Comparison of ENCODE assay signal across 8 cellular contexts in the genomic region with DNA sequence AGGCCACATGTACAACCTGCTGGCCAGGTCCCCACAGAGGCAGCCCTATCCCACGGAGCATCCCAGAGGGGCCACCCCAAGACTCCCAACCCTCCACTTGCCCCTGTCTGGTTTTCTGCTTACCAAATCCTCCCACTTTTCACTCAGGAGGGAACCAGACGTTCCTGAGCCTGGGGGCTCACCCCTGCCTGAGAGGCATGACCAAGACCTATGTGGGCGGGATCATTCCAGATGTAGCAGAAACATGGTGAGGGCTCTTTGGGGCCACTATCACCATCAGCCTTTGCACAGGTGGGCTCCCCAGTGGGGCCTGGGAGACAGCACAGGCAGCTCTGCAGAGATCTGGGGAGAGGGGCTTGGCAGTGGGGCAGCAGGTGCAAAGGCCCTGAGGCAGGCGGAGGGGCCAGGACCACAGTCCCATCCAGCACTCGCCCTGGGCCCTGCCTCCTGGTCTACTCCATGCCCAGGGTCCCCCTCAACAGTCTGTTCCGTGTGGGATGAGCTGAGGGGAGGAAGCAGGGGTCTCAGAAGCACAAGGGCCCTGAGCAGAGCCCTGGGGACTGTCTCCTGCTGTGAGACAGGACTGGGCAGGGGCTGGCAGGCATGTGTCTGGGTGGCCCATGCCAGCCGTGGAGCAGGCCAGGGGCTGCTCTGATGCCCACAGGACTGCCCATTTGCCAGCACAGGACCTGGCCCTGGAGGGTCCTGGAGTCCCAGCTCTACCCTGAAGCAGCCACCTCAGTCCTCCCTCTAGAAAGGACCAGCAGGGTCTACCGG. TPM values are rescaled to one million over a fixed set of nuclear protein-coding genes. Genes with fewer than 3 reads are reported as not detected.
DNase-seq lines count a peak whose midpoint lies in the region; ATAC-seq, FAIRE-seq and TF ChIP-seq lines count a peak whose summit lies in the region.

No MANE protein-coding gene starts in this region.

- H3K4me3 Mint-ChIP-seq in astrocyte (ENCODE audit: unreplicated experiment), result no peak overlapping the region

- DNase-seq in A549 (ENCODE audit: low read depth in 1 of 2, low spot score in 1 of 2) (no peak), HL-60 (ENCODE audit: low read depth in 1 of 2, low spot score in 1 of 2) (no peak), astrocyte (ENCODE audit: low read depth) (no peak), mucosa of descending colon (peak in 2 of 3 donors; percentile 56 to 57), NCI-H446 (lab: John Stamatoyannopoulos, UW) (no peak), glomerular visceral epithelial cell (ENCODE audit: extremely low spot score) (no peak), T1000 (lab: John Stamatoyannopoulos, UW) (no peak)
- no peak for DNase-seq in stimulated activated naive CD4-positive, alpha-beta T cell treated with Interleukin-2 at 50 U/mL for 16 hours (lab: John Stamatoyannopoulos, UW)

- FAIRE-seq in A549 (lab: Jason Lieb, UNC) (no peak), astrocyte (lab: Jason Lieb, UNC) (no peak)

- no peak overlapping the region for H3K9ac ChIP-seq in astrocyte (ENCODE audit: low read length)

- H3K36me3 ChIP-seq in astrocyte (ENCODE audit: insufficient read depth, low read length) (no peaks in the 10 kb centered on the region), mucosa of descending colon (ENCODE audit: low read depth) (no peaks in the 10 kb centered on the region)

- H3K9me3 ChIP-seq in A549 (no peaks in the 10 kb centered on the region), astrocyte (ENCODE audit: insufficient read depth, low read depth, low read length) (no peaks in the 10 kb centered on the region), mucosa of descending colon (no peaks in the 10 kb centered on the region)

- peaks cover 25% of the 10 kb centered on the region for H4K20me1 ChIP-seq in astrocyte (ENCODE audit: insufficient read depth, low read length)

- WGBS in A549 (ENCODE audit: missing lambda C conversion rate), result 73% methylated on average over 3 of the region's 8 CpGs

- TF ChIP-seq RAD21 in A549 (conservative IDR thresholded peaks at IDR 0.05 in 1 of 2, IDR thresholded peaks at IDR 0.05 in 1 of 2), result no peak

- H3K27me3 ChIP-seq in HL-60 (ENCODE audit: insufficient read depth, poor library complexity, severe bottlenecking) (no peaks in the 10 kb centered on the region), astrocyte (ENCODE audit: insufficient read depth, low read length) (no peaks in the 10 kb centered on the region)

- H3K27ac Mint-ChIP-seq in astrocyte (ENCODE audit: unreplicated experiment), result no peak overlapping the region

- no peak for TF ChIP-seq EP300 in A549 (IDR thresholded peaks at IDR 0.05)

- H3K4me1 ChIP-seq in A549, result peaks cover 31% of the 10 kb centered on the region
- peaks cover 16% of the 10 kb centered on the region for H3K4me1 ChIP-seq in astrocyte (ENCODE audit: insufficient read depth, low read length)
- peaks cover 34% of the 10 kb centered on the region for H3K4me1 ChIP-seq in mucosa of descending colon (ENCODE audit: low read depth)

- TF ChIP-seq CTCF in A549 (IDR thresholded peaks at IDR 0.05) (no peak), HL-60 (IDR thresholded peaks at IDR 0.05; ENCODE audit: insufficient read depth, low read length) (no peak), astrocyte (IDR thresholded peaks at IDR 0.05; ENCODE audit: insufficient read depth, low read depth, low read length) (no peak), mucosa of descending colon (IDR thresholded peaks at IDR 0.05) (no peak)

- intact Hi-C loops in mucosa of descending colon (cut with DNase I, micrococcal nuclease), result no loop called here

- peak; percentile 2 to 5; a peak in 4 of 6 replicates for ATAC-seq in A549
- ATAC-seq in mucosa of descending colon, result no peak

- no peak for TF ChIP-seq POLR2A in A549 (IDR thresholded peaks at IDR 0.05; ENCODE audit: low read length)

- no peak overlapping the region for H3K4me3 ChIP-seq in A549
- H3K4me3 ChIP-seq in HL-60 (replicated peaks; ENCODE audit: insufficient read depth, low read length), result no peak overlapping the region
- H3K4me3 ChIP-seq in astrocyte (ENCODE audit: insufficient read depth, low read depth, low read length), result no peak overlapping the region
- H3K4me3 ChIP-seq in mucosa of descending colon, result no peak overlapping the region

- no peaks in the 10 kb centered on the region for H3K79me2 ChIP-seq in astrocyte (ENCODE audit: insufficient read depth, low read length)

- H3K36me3 Mint-ChIP-seq in astrocyte (ENCODE audit: low read depth, unreplicated experiment), result peaks cover 3% of the 10 kb centered on the region

- H3K4me1 Mint-ChIP-seq in astrocyte (ENCODE audit: low read depth, unreplicated experiment), result peaks cover 5% of the 10 kb centered on the region

- CTCF ChIA-PET in A549 (lab: Yijun Ruan, JAX), result no interaction called here

- peak overlapping the region; percentile 89 for H3K4me2 ChIP-seq in A549
- peak overlapping the region; percentile 86 for H3K4me2 ChIP-seq in astrocyte (ENCODE audit: low read length)

- POLR2A ChIA-PET in A549 (lab: Yijun Ruan, JAX), result no interaction called here

- H3K27me3 Mint-ChIP-seq in astrocyte (ENCODE audit: low read depth, unreplicated experiment), result peaks cover 2% of the 10 kb centered on the region

- H2AFZ ChIP-seq in astrocyte (ENCODE audit: low read depth, low read length), result no peak overlapping the region

- H3K27ac ChIP-seq in A549 (peak overlapping the region; percentile 92 to 96), HL-60 (replicated peaks) (peak overlapping the region; percentile 23), astrocyte (ENCODE audit: low read depth, low read length) (no peak overlapping the region)

- H3K9me3 Mint-ChIP-seq in astrocyte (ENCODE audit: unreplicated experiment), result peaks cover 2% of the 10 kb centered on the region

TF ChIP-seq in A549, 52 proteins besides CTCF, POLR2A, EP300 and RAD21:
- TF ChIP-seq, protein P1, sequence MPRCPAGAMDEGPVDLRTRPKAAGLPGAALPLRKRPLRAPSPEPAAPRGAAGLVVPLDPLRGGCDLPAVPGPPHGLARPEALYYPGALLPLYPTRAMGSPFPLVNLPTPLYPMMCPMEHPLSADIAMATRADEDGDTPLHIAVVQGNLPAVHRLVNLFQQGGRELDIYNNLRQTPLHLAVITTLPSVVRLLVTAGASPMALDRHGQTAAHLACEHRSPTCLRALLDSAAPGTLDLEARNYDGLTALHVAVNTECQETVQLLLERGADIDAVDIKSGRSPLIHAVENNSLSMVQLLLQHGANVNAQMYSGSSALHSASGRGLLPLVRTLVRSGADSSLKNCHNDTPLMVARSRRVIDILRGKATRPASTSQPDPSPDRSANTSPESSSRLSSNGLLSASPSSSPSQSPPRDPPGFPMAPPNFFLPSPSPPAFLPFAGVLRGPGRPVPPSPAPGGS (IDR thresholded peaks at IDR 0.05), result no peak
- TF ChIP-seq FOXS1 (CRISPR knock-in tag; IDR thresholded peaks at IDR 0.05), result no peak
- TF ChIP-seq, protein P2, sequence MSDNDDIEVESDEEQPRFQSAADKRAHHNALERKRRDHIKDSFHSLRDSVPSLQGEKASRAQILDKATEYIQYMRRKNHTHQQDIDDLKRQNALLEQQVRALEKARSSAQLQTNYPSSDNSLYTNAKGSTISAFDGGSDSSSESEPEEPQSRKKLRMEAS (IDR thresholded peaks at IDR 0.05), result no peak
- TF ChIP-seq KDM1A (IDR thresholded peaks at IDR 0.05; ENCODE audit: low read depth), result peak; percentile 64; the same call in 1 of the 2 replicates
- TF ChIP-seq, protein P3, sequence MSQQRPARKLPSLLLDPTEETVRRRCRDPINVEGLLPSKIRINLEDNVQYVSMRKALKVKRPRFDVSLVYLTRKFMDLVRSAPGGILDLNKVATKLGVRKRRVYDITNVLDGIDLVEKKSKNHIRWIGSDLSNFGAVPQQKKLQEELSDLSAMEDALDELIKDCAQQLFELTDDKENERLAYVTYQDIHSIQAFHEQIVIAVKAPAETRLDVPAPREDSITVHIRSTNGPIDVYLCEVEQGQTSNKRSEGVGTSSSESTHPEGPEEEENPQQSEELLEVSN (IDR thresholded peaks at IDR 0.05; ENCODE audit: borderline replicate concordance, low read depth), result no peak
- TF ChIP-seq ZC3H11A (IDR thresholded peaks at IDR 0.05), result no peak
- no peak for TF ChIP-seq MAFK (IDR thresholded peaks at IDR 0.05; ENCODE audit: partially characterized antibody)
- no peak for TF ChIP-seq BHLHE40 (IDR thresholded peaks at IDR 0.05; ENCODE audit: low read depth, low read length)
- TF ChIP-seq JUN (IDR thresholded peaks at IDR 0.05), result no peak

RNA-seq across cellular contexts. Expression of a gene that starts 9.4 kb away (rescaled TPM):
- 3.8 and 4.4 TPM in 2 replicates for polyA plus RNA-seq in A549 (2011; rRNA removed)
- polyA plus RNA-seq in A549 (2012; cell fraction: cytosol; rRNA removed), result 17.0 and 25.0 TPM in 2 replicates
- polyA plus RNA-seq in A549 (2012; cell fraction: nucleus; rRNA removed), result 45.2 and 46.5 TPM in 2 replicates
- 10.3 to 11.3 TPM (median 11.2 TPM) in 3 replicates for polyA plus RNA-seq in A549 (2017; fragmentation: RNase III; extraction: RNeasy Plus Mini Kit Qiagen cat#74134 plus additional on column Dnase treatment)
- polyA minus RNA-seq in A549 (2011; rRNA and poly(A)+ RNA removed), result 1.6 and 3.0 TPM in 2 replicates
- 15.1 and 15.5 TPM in 2 replicates for total RNA-seq in astrocyte
- total RNA-seq in mucosa of descending colon, result 100 to 1,000 TPM in 1 of 3 donors, 10 to 100 TPM in 2; 56.4 to 106 (median 58.7) TPM

RNA-seq across cellular contexts. Expression of a gene that starts 42.6 kb away (rescaled TPM):
- polyA plus RNA-seq in A549 (2011; rRNA removed) (0.03 TPM in 1 of 2 replicates, not detected in the other), A549 (2017; fragmentation: RNase III; extraction: RNeasy Plus Mini Kit Qiagen cat#74134 plus additional on column Dnase treatment) (0.06 to 0.08 TPM (median 0.07 TPM) in 3 replicates)
- 0.01 TPM in 1 of 2 replicates, not detected in the other for polyA plus RNA-seq in A549 (2012; cell fraction: cytosol; rRNA removed)
- 0.11 and 0.12 TPM in 2 replicates for polyA plus RNA-seq in A549 (2012; cell fraction: nucleus; rRNA removed)
- polyA minus RNA-seq in A549 (2011; rRNA and poly(A)+ RNA removed), result not detected in 2 replicates
- total RNA-seq in astrocyte (not detected in 2 replicates), mucosa of descending colon (under 1 TPM in 2 of 3 donors, not detected in 1; 0.09 to 0.43 TPM)

RNA-seq across cellular contexts. Expression of a gene that starts 51.5 kb away (rescaled TPM):
- polyA plus RNA-seq in A549 (2011; rRNA removed) (14.4 and 15.1 TPM in 2 replicates), A549 (2017; fragmentation: RNase III; extraction: RNeasy Plus Mini Kit Qiagen cat#74134 plus additional on column Dnase treatment) (18.7 to 20.6 TPM (median 18.7 TPM) in 3 replicates)
- polyA plus RNA-seq in A549 (2012; cell fraction: cytosol; rRNA removed), result 44.0 and 51.4 TPM in 2 replicates
- 63.9 and 67.7 TPM in 2 replicates for polyA plus RNA-seq in A549 (2012; cell fraction: nucleus; rRNA removed)
- 3.6 TPM in 2 replicates for polyA minus RNA-seq in A549 (2011; rRNA and poly(A)+ RNA removed)
- total RNA-seq in astrocyte (49.6 and 58.2 TPM in 2 replicates), mucosa of descending colon (10 to 100 TPM; 27.6 to 57.6 (median 32.2) TPM)

RNA-seq across cellular contexts. Expression of a gene that starts 51.7 kb away (rescaled TPM):
- polyA plus RNA-seq in A549 (2011; rRNA removed) (4.4 and 5.2 TPM in 2 replicates), A549 (2017; fragmentation: RNase III; extraction: RNeasy Plus Mini Kit Qiagen cat#74134 plus additional on column Dnase treatment) (6.3 to 9.0 TPM (median 7.7 TPM) in 3 replicates)
- polyA plus RNA-seq in A549 (2012; cell fraction: cytosol; rRNA removed), result 8.9 and 13.6 TPM in 2 replicates
- 16.7 and 19.5 TPM in 2 replicates for polyA plus RNA-seq in A549 (2012; cell fraction: nucleus; rRNA removed)
- polyA minus RNA-seq in A549 (2011; rRNA and poly(A)+ RNA removed), result 5.8 and 8.2 TPM in 2 replicates
- total RNA-seq in astrocyte (23.8 and 26.2 TPM in 2 replicates), mucosa of descending colon (10 to 100 TPM; 21.7 to 28.7 (median 25.5) TPM)

Comparison
In these comparisons a context has a peak if more than half of its experiments do, and no peak if none do; other contexts are left out.
1. DNase-seq: peak in mucosa of descending colon (2 of 3); none in A549 (0 of 2), HL-60 (0 of 2), astrocyte (single experiment), NCI-H446 (0 of 2), glomerular visceral epithelial cell (single experiment), T1000 (single experiment) and stimulated activated naive CD4-positive, alpha-beta T cell treated with Interleukin-2 at 50 U/mL for 16 hours (single experiment).